ENCODE assay signal across 2 cellular contexts in the genomic region with DNA sequence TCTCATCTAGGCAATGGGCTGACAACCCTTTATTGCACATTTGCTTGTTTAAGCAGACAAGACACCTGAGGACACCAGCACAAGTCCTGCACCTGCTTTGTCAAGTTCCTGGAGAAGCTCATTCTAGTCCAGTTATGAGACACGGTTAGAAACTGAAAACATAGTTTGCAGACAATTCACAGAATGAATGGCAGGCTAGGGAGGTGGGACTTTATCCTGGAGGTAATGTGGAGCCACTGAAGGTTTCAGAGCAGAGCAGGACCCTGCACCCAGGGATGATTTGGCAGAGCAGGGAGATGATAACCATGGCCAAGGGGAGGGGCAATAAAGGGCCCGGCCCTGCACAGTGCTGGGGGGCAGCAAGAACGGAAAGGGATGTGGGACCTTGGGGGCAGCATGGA.
TF ChIP-seq lines count a peak whose summit lies in the region.

No MANE protein-coding gene starts in this region.

TF ChIP-seq in endothelial cell of umbilical vein, 7 proteins besides CTCF, POLR2A, EP300 and RAD21 (continued from another document):
- no peak for TF ChIP-seq JUN (IDR thresholded peaks at IDR 0.05; ENCODE audit: borderline replicate concordance, insufficient read depth, insufficient read length, low read depth)

TF ChIP-seq in GM23338, 12 proteins besides CTCF, POLR2A, EP300 and RAD21 (continued from another document):
- TF ChIP-seq, protein P1, sequence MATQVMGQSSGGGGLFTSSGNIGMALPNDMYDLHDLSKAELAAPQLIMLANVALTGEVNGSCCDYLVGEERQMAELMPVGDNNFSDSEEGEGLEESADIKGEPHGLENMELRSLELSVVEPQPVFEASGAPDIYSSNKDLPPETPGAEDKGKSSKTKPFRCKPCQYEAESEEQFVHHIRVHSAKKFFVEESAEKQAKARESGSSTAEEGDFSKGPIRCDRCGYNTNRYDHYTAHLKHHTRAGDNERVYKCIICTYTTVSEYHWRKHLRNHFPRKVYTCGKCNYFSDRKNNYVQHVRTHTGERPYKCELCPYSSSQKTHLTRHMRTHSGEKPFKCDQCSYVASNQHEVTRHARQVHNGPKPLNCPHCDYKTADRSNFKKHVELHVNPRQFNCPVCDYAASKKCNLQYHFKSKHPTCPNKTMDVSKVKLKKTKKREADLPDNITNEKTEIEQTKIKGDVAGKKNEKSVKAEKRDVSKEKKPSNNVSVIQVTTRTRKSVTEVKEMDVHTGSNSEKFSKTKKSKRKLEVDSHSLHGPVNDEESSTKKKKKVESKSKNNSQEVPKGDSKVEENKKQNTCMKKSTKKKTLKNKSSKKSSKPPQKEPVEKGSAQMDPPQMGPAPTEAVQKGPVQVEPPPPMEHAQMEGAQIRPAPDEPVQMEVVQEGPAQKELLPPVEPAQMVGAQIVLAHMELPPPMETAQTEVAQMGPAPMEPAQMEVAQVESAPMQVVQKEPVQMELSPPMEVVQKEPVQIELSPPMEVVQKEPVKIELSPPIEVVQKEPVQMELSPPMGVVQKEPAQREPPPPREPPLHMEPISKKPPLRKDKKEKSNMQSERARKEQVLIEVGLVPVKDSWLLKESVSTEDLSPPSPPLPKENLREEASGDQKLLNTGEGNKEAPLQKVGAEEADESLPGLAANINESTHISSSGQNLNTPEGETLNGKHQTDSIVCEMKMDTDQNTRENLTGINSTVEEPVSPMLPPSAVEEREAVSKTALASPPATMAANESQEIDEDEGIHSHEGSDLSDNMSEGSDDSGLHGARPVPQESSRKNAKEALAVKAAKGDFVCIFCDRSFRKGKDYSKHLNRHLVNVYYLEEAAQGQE (IDR thresholded peaks at IDR 0.05; ENCODE audit: unreplicated experiment) = no peak
- no peak for TF ChIP-seq EZH2 (IDR thresholded peaks at IDR 0.05; ENCODE audit: low read depth, unreplicated experiment)
- TF ChIP-seq, protein P2, sequence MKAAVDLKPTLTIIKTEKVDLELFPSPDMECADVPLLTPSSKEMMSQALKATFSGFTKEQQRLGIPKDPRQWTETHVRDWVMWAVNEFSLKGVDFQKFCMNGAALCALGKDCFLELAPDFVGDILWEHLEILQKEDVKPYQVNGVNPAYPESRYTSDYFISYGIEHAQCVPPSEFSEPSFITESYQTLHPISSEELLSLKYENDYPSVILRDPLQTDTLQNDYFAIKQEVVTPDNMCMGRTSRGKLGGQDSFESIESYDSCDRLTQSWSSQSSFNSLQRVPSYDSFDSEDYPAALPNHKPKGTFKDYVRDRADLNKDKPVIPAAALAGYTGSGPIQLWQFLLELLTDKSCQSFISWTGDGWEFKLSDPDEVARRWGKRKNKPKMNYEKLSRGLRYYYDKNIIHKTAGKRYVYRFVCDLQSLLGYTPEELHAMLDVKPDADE (IDR thresholded peaks at IDR 0.05) = no peak
- TF ChIP-seq, protein P3, sequence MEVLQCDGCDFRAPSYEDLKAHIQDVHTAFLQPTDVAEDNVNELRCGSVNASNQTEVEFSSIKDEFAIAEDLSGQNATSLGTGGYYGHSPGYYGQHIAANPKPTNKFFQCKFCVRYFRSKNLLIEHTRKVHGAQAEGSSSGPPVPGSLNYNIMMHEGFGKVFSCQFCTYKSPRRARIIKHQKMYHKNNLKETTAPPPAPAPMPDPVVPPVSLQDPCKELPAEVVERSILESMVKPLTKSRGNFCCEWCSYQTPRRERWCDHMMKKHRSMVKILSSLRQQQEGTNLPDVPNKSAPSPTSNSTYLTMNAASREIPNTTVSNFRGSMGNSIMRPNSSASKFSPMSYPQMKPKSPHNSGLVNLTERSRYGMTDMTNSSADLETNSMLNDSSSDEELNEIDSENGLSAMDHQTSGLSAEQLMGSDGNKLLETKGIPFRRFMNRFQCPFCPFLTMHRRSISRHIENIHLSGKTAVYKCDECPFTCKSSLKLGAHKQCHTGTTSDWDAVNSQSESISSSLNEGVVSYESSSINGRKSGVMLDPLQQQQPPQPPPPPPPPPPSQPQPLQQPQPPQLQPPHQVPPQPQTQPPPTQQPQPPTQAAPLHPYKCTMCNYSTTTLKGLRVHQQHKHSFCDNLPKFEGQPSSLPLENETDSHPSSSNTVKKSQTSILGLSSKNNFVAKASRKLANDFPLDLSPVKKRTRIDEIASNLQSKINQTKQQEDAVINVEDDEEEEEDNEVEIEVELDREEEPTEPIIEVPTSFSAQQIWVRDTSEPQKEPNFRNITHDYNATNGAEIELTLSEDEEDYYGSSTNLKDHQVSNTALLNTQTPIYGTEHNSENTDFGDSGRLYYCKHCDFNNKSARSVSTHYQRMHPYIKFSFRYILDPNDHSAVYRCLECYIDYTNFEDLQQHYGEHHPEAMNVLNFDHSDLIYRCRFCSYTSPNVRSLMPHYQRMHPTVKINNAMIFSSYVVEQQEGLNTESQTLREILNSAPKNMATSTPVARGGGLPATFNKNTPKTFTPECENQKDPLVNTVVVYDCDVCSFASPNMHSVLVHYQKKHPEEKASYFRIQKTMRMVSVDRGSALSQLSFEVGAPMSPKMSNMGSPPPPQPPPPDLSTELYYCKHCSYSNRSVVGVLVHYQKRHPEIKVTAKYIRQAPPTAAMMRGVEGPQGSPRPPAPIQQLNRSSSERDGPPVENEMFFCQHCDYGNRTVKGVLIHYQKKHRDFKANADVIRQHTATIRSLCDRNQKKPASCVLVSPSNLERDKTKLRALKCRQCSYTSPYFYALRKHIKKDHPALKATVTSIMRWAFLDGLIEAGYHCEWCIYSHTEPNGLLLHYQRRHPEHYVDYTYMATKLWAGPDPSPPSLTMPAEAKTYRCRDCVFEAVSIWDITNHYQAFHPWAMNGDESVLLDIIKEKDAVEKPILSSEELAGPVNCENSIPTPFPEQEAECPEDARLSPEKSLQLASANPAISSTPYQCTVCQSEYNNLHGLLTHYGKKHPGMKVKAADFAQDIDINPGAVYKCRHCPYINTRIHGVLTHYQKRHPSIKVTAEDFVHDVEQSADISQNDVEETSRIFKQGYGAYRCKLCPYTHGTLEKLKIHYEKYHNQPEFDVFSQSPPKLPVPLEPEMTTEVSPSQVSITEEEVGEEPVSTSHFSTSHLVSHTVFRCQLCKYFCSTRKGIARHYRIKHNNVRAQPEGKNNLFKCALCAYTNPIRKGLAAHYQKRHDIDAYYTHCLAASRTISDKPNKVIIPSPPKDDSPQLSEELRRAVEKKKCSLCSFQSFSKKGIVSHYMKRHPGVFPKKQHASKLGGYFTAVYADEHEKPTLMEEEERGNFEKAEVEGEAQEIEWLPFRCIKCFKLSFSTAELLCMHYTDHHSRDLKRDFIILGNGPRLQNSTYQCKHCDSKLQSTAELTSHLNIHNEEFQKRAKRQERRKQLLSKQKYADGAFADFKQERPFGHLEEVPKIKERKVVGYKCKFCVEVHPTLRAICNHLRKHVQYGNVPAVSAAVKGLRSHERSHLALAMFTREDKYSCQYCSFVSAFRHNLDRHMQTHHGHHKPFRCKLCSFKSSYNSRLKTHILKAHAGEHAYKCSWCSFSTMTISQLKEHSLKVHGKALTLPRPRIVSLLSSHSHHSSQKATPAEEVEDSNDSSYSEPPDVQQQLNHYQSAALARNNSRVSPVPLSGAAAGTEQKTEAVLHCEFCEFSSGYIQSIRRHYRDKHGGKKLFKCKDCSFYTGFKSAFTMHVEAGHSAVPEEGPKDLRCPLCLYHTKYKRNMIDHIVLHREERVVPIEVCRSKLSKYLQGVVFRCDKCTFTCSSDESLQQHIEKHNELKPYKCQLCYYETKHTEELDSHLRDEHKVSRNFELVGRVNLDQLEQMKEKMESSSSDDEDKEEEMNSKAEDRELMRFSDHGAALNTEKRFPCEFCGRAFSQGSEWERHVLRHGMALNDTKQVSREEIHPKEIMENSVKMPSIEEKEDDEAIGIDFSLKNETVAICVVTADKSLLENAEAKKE (CRISPR knock-in tag; IDR thresholded peaks at IDR 0.05) = no peak
- TF ChIP-seq ZNF114 (CRISPR knock-in tag; IDR thresholded peaks at IDR 0.05) = no peak
- no peak for TF ChIP-seq ZNF331 (CRISPR knock-in tag; IDR thresholded peaks at IDR 0.05; ENCODE audit: low read depth)
- TF ChIP-seq CREB1 (CRISPR knock-in tag; IDR thresholded peaks at IDR 0.05; ENCODE audit: low read depth) = no peak
- TF ChIP-seq STAT1 (IDR thresholded peaks at IDR 0.05; ENCODE audit: unreplicated experiment) = no peak
- TF ChIP-seq POLR2AphosphoS5 (IDR thresholded peaks at IDR 0.05; ENCODE audit: low read depth) = no peak
- no peak for TF ChIP-seq EZH2phosphoT487 (IDR thresholded peaks at IDR 0.05; ENCODE audit: unreplicated experiment)
